1 cellular context compared by ENCODE assay signal in genomic region chr3:52791928-52792327, GRCh38.
TF ChIP-seq lines count a peak whose summit lies in the region.

No MANE protein-coding gene starts in this region.

TF ChIP-seq in HepG2, 621 proteins besides CTCF, POLR2A, EP300 and RAD21:
- TF ChIP-seq TBP (CRISPR knock-in tag; IDR thresholded peaks at IDR 0.05) (no peak), ZMYM4 (CRISPR knock-in tag; IDR thresholded peaks at IDR 0.05) (no peak), RBFOX2 (IDR thresholded peaks at IDR 0.05; ENCODE audit: low read depth, low read length) (no peak), SAFB2 (CRISPR knock-in tag; IDR thresholded peaks at IDR 0.05; ENCODE audit: borderline replicate concordance, low read depth) (0 out of 2 replicates have a peak, but pooled peaks have one; percentile 25), ZNF30 (CRISPR knock-in tag; IDR thresholded peaks at IDR 0.05) (0 out of 2 replicates have a peak, but pooled peaks have one; percentile 38), KDM2A (CRISPR knock-in tag; IDR thresholded peaks at IDR 0.05; ENCODE audit: borderline replicate concordance, low read depth) (no peak), ZNF230 (CRISPR knock-in tag; IDR thresholded peaks at IDR 0.05) (no peak), DMAP1 (CRISPR knock-in tag; IDR thresholded peaks at IDR 0.05) (no peak), ZBTB39 (CRISPR knock-in tag; IDR thresholded peaks at IDR 0.05) (0 out of 2 replicates have a peak, but pooled peaks have one; percentile 53), JDP2 (CRISPR knock-in tag; IDR thresholded peaks at IDR 0.05; ENCODE audit: borderline replicate concordance) (no peak), LCORL (IDR thresholded peaks at IDR 0.05) (no peak), LCORL (CRISPR knock-in tag; IDR thresholded peaks at IDR 0.05) (peak; percentile 15), ARID4A (CRISPR knock-in tag; IDR thresholded peaks at IDR 0.05; ENCODE audit: borderline replicate concordance) (0 out of 2 replicates have a peak, but pooled peaks have one; percentile 18), ARID3A (IDR thresholded peaks at IDR 0.05; ENCODE audit: low read depth, low read length) (no peak), GPBP1L1 (CRISPR knock-in tag; IDR thresholded peaks at IDR 0.05) (no peak), ZNF414 (CRISPR knock-in tag; IDR thresholded peaks at IDR 0.05) (0 out of 2 replicates have a peak, but pooled peaks have one; percentile 53)
